Comparison of ENCODE assay signal across 1 cellular context in genomic region chr16:1830213-1830612, GRCh38.
A peak's percentile ranks its signal among the peaks of the same experiment; 100 is the strongest.
TF ChIP-seq lines count a peak whose summit lies in the region.

No MANE protein-coding gene starts in this region.

TF ChIP-seq in HepG2, 621 proteins besides CTCF, POLR2A, EP300 and RAD21 (continued from another document):
- TF ChIP-seq, protein P1, sequence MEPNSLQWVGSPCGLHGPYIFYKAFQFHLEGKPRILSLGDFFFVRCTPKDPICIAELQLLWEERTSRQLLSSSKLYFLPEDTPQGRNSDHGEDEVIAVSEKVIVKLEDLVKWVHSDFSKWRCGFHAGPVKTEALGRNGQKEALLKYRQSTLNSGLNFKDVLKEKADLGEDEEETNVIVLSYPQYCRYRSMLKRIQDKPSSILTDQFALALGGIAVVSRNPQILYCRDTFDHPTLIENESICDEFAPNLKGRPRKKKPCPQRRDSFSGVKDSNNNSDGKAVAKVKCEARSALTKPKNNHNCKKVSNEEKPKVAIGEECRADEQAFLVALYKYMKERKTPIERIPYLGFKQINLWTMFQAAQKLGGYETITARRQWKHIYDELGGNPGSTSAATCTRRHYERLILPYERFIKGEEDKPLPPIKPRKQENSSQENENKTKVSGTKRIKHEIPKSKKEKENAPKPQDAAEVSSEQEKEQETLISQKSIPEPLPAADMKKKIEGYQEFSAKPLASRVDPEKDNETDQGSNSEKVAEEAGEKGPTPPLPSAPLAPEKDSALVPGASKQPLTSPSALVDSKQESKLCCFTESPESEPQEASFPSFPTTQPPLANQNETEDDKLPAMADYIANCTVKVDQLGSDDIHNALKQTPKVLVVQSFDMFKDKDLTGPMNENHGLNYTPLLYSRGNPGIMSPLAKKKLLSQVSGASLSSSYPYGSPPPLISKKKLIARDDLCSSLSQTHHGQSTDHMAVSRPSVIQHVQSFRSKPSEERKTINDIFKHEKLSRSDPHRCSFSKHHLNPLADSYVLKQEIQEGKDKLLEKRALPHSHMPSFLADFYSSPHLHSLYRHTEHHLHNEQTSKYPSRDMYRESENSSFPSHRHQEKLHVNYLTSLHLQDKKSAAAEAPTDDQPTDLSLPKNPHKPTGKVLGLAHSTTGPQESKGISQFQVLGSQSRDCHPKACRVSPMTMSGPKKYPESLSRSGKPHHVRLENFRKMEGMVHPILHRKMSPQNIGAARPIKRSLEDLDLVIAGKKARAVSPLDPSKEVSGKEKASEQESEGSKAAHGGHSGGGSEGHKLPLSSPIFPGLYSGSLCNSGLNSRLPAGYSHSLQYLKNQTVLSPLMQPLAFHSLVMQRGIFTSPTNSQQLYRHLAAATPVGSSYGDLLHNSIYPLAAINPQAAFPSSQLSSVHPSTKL (CRISPR knock-in tag; IDR thresholded peaks at IDR 0.05), result 0 out of 2 replicates have a peak, but pooled peaks have one; percentile 16
TF ChIP-seq in HepG2: peak in this region for 24.
